In the genomic region with DNA sequence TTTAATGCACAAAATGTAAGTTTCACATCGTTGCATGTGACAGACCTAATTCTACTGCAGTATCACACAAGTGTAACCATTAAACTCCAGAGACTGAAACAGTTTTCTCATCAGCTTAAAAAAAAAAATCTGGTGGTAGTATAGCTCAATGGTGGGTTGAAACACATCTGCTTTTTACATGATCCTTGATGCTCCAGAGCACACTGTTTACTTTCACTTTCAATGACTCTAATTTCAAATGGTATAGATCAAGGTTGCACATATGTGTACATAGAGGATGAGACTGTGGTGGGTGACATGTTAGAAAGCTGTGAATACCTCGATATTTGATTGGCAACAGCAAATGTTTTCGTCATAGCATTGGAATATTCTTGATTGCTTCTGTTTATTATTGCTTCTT, we compare ENCODE assay signal across 2 cellular contexts.
TF ChIP-seq lines count a peak whose summit lies in the region.

No MANE protein-coding gene starts in this region.

TF ChIP-seq in GM12891, 5 proteins besides CTCF, POLR2A, EP300 and RAD21 (continued from another document):
- no peak for TF ChIP-seq POU2F2 (IDR thresholded peaks at IDR 0.05; ENCODE audit: low read depth, low read length)

TF ChIP-seq in SK-N-SH, 30 proteins besides CTCF, POLR2A, EP300 and RAD21 (continued from another document):
- TF ChIP-seq MXI1 (IDR thresholded peaks at IDR 0.05; ENCODE audit: low read depth, low read length) = no peak
- TF ChIP-seq, protein P1, sequence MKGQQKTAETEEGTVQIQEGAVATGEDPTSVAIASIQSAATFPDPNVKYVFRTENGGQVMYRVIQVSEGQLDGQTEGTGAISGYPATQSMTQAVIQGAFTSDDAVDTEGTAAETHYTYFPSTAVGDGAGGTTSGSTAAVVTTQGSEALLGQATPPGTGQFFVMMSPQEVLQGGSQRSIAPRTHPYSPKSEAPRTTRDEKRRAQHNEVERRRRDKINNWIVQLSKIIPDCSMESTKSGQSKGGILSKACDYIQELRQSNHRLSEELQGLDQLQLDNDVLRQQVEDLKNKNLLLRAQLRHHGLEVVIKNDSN (IDR thresholded peaks at IDR 0.05; ENCODE audit: borderline replicate concordance, low read depth) = no peak
- TF ChIP-seq NRF1 (IDR thresholded peaks at IDR 0.05; ENCODE audit: low read depth, low read length) = no peak
- TF ChIP-seq CHD2 (IDR thresholded peaks at IDR 0.05; ENCODE audit: low read length, partially characterized antibody) = no peak
- no peak for TF ChIP-seq ELF1 (IDR thresholded peaks at IDR 0.05)
- TF ChIP-seq EZH2phosphoT487 (IDR thresholded peaks at IDR 0.05; ENCODE audit: borderline replicate concordance, low read depth) = no peak
